In genomic region chr17:9783012-9783411, GRCh38 we compare ENCODE assay signal across 38 cellular contexts. TPM values are rescaled to one million over a fixed set of nuclear protein-coding genes. Genes with fewer than 3 reads are reported as not detected.
"Had no signal": no experiment of that assay in that cellular context is flagged by ENCODE, and none has a peak within 500 bp of the region (broad histone marks: within the 10 kb centered on the region; RNA-seq: fewer than 3 reads in every experiment).

No MANE protein-coding gene starts in this region.

- H3K4me2 ChIP-seq: KMS-11 had no signal

- H3K9ac ChIP-seq: KMS-11 had no signal

- H3K27ac ChIP-seq: KMS-11 had no signal

- H3K9me3 ChIP-seq: MG63 had no signal

- DNase-seq: Karpas-422, Kasumi-1, MG63, MM.1S, MV-4-11, NCI-H1048, NCI-H1092, NCI-H1092 treated with DMSO at 0.1 percent for 48 hours, NCI-H1105, NCI-H1105 treated with DMSO at 0.1 percent for 48 hours, NCI-H1417, NCI-H1417 treated with DMSO at 0.1 percent for 48 hours, NCI-H1436, NCI-H1436 treated with DMSO at 0.1 percent for 48 hours, NCI-H146, NCI-H1694, NCI-H1694 treated with DMSO at 0.1 percent for 48 hours, NCI-H187, NCI-H187 treated with DMSO at 0.1 percent for 48 hours, NCI-H1930, NCI-H2029, NCI-H2029 treated with DMSO at 0.1 percent for 48 hours, NCI-H2081, NCI-H2081 treated with DMSO at 0.1 percent for 48 hours, NCI-H2107, NCI-H2171, NCI-H2171 treated with DMSO at 0.1 percent for 48 hours, NCI-H2227 treated with DMSO at 0.1 percent for 48 hours, NCI-H345, NCI-H446, NCI-H446 treated with DMSO at 0.1 percent for 48 hours, NCI-H510A, NCI-H510A treated with DMSO at 0.1 percent for 48 hours had no signal

RNA-seq across cellular contexts. Expression of gene DHRS7C, which starts 8.4 kb away (rescaled TPM):
- total RNA-seq: LHCN-M2, M059J, MCF 10A, NCI-H460 had no signal

RNA-seq across cellular contexts. Expression of gene GSG1L2, which starts 38.9 kb away (rescaled TPM):
- total RNA-seq: LHCN-M2, M059J, MCF 10A had no signal

RNA-seq across cellular contexts. Expression of gene GLP2R, which starts 42.7 kb away (rescaled TPM):
- total RNA-seq: LHCN-M2 had no signal
